29 cellular contexts compared by ENCODE assay signal in genomic region chr4:137852326-137852725, GRCh38.
DNase-seq lines count a peak whose midpoint lies in the region; ATAC-seq, FAIRE-seq and TF ChIP-seq lines count a peak whose summit lies in the region.
"Had no signal": no experiment of that assay in that cellular context is flagged by ENCODE, and none has a peak within 500 bp of the region (broad histone marks: within the 10 kb centered on the region; RNA-seq: fewer than 3 reads in every experiment).

No MANE protein-coding gene starts in this region.

- H3K9me2 ChIP-seq in MM.1S (replicated peaks; ENCODE audit: insufficient read depth, low read length) (no peaks in the 10 kb centered on the region), hepatocyte (replicated peaks; ENCODE audit: insufficient read depth) (no peaks in the 10 kb centered on the region)

- DNase-seq in GM20000 (ENCODE audit: low spot score) (peak; percentile 12), MM.1S (no peak), K562 (ENCODE audit: extremely low read depth in 1 of 4, low spot score in 3 of 4) (no peak), foreskin keratinocyte (no peak), NCI-H510A (lab: John Stamatoyannopoulos, UW) (no peak), hepatocyte (ENCODE audit: low spot score) (no peak)
- DNase-seq: 8988T; ACHN; BE2C; C1 segment of cervical spinal cord; CD4-positive, alpha-beta memory T cell; CD4-positive, CD25-positive, alpha-beta regulatory T cell; CD8-positive, alpha-beta memory T cell; COR-L47; DMS 273 treated with DMSO at 0.1 percent for 48 hours; DMS153; DMS53; DMS79; DND-41; EL; GDM1 had no signal

- no peaks in the 10 kb centered on the region for H3K9me1 ChIP-seq in K562 (ENCODE audit: control insufficient read depth, insufficient read depth, low read length)

- in situ Hi-C loops in K562 (cut with MboI), result no loop called here

- H2AFZ ChIP-seq in MM.1S (ENCODE audit: low read length), result peak overlapping the region; percentile 59
- no peak overlapping the region for H2AFZ ChIP-seq in K562 (ENCODE audit: low read depth, low read length)
- H2AFZ ChIP-seq in hepatocyte, result no peak overlapping the region

- H3K9me3 ChIP-seq in MM.1S (replicated peaks; ENCODE audit: insufficient read depth, low read length) (no peaks in the 10 kb centered on the region), K562 (replicated peaks; ENCODE audit: control insufficient read depth, insufficient read depth, low read depth, low read length) (no peaks in the 10 kb centered on the region), hepatocyte (ENCODE audit: low read depth) (peaks cover 5% of the 10 kb centered on the region)
- H3K9me3 ChIP-seq: BE2C had no signal

- CTCF ChIA-PET in K562 (lab: Yijun Ruan, JAX; ENCODE audit: low intra/inter-chr PET ratio), result no interaction called here

- no peak for TF ChIP-seq CTCF in GM20000 (IDR thresholded peaks at IDR 0.05; ENCODE audit: extremely low read depth, missing control alignments)
- TF ChIP-seq CTCF in MM.1S (IDR thresholded peaks at IDR 0.05; ENCODE audit: low read length), result no peak
- TF ChIP-seq CTCF in K562 (IDR thresholded peaks at IDR 0.05 in 2 of 3, conservative IDR thresholded peaks at IDR 0.05 in 1 of 3; ENCODE audit: insufficient read depth in 2 of 3, low read depth in 1 of 3, low read length in 3 of 3), result no peak
- no peak for TF ChIP-seq CTCF in foreskin keratinocyte (conservative IDR thresholded peaks at IDR 0.05)
- TF ChIP-seq CTCF in hepatocyte (IDR thresholded peaks at IDR 0.05; ENCODE audit: poor library complexity), result no peak

- H3K9ac ChIP-seq in MM.1S (ENCODE audit: low read length) (no peak overlapping the region), K562 (ENCODE audit: insufficient read depth in 1 of 2, low read depth in 2 of 2, low read length in 2 of 2) (peak overlapping the region in 1 of 2 experiments; percentile 17; a peak in 1 of 4 replicates)
- H3K9ac ChIP-seq: BLaER1 had no signal

- H3K4me2 ChIP-seq in MM.1S (ENCODE audit: low read depth, low read length) (peak overlapping the region; percentile 28; the same call in 1 of the 2 replicates), K562 (ENCODE audit: insufficient read depth, low read length) (0 out of 2 replicates have a peak overlapping the region, but pooled peaks have one; percentile 11), hepatocyte (no peak overlapping the region)
- H3K4me2 ChIP-seq: BLaER1 had no signal

- peak; percentile 61 for ATAC-seq in GM18868 (IDR thresholded peaks at IDR 0.05; ENCODE audit: unreplicated experiment)
- 0 out of 3 replicates have a peak, but pooled peaks have one; percentile 32 for ATAC-seq in K562
- ATAC-seq in foreskin keratinocyte, result no peak
- no peak for ATAC-seq in HG03469 (IDR thresholded peaks at IDR 0.05; ENCODE audit: unreplicated experiment)
- ATAC-seq: GM12878 had no signal

- no peak overlapping the region for H3K4me3 ChIP-seq in MM.1S (ENCODE audit: low read length)
- H3K4me3 ChIP-seq in K562, result peak overlapping the region; percentile 37; the same call in 1 of the 2 replicates
- H3K4me3 ChIP-seq in hepatocyte, result no peak overlapping the region
- H3K4me3 ChIP-seq: BLaER1, GM12878 had no signal

- BruUV-seq in K562 (replicated peaks; lab: Mats Ljungman, UMichigan), result no TSS peak

- H3K4me1 ChIP-seq in MM.1S (ENCODE audit: low read length) (0 out of 2 replicates have a peak, but pooled peaks cover 5% of the 10 kb centered on the region), K562 (replicated peaks in 1 of 2; ENCODE audit: control insufficient read depth in 2 of 2, insufficient read depth in 2 of 2, low read length in 2 of 2) (peaks cover 0 to 5% of the 10 kb centered on the region in 2 experiments; a peak in 2 of 5 replicates), foreskin keratinocyte (peaks cover 3% of the 10 kb centered on the region), hepatocyte (ENCODE audit: insufficient read depth) (peaks cover 3% of the 10 kb centered on the region)
- H3K4me1 ChIP-seq: BE2C, BLaER1 had no signal

- no peak for FAIRE-seq in K562 (lab: Jason Lieb, UNC)
- FAIRE-seq: A204.1, GM12878, GM12892, GM18507, GM19239 had no signal

- no peak for TF ChIP-seq RAD21 in K562 (CRISPR knock-in tag; conservative IDR thresholded peaks at IDR 0.05 in 1 of 2, IDR thresholded peaks at IDR 0.05 in 1 of 2)

- H3K27ac ChIP-seq in MM.1S (ENCODE audit: low read length), result peak overlapping the region; percentile 26; the same call in 1 of the 2 replicates
- H3K27ac ChIP-seq in K562 (ENCODE audit: extremely low read depth, low read depth, low read length), result no peak overlapping the region
- no peak overlapping the region for H3K27ac ChIP-seq in foreskin keratinocyte
- no peak overlapping the region for H3K27ac ChIP-seq in hepatocyte
- H3K27ac ChIP-seq: BLaER1 had no signal

- H3K27me3 ChIP-seq in MM.1S (replicated peaks; ENCODE audit: insufficient read depth, low read length) (no peaks in the 10 kb centered on the region), K562 (ENCODE audit: control insufficient read depth in 2 of 2, insufficient read depth in 2 of 2, low read length in 2 of 2) (no peaks in the 10 kb centered on the region), foreskin keratinocyte (no peaks in the 10 kb centered on the region), hepatocyte (no peaks in the 10 kb centered on the region)
- H3K27me3 ChIP-seq: BE2C, BLaER1 had no signal

- intact Hi-C loops in K562 (cut with micrococcal nuclease), result no loop called here

- H4K20me1 ChIP-seq in MM.1S (ENCODE audit: insufficient read depth, low read length) (no peaks in the 10 kb centered on the region), K562 (replicated peaks; ENCODE audit: control insufficient read depth, insufficient read depth, low read length) (no peaks in the 10 kb centered on the region), hepatocyte (ENCODE audit: insufficient read depth, poor library complexity, severe bottlenecking) (no peaks in the 10 kb centered on the region)
- H4K20me1 ChIP-seq: BLaER1 had no signal

- 13% methylated on average over 2 of the region's 2 CpGs for WGBS in K562 (ENCODE audit: insufficient coverage, low coverage, missing lambda C conversion rate)
- 97% methylated on average over 2 of the region's 2 CpGs for WGBS in hepatocyte (ENCODE audit: low lambda C conversion rate, missing lambda C conversion rate)

- TF ChIP-seq EP300 in K562 (IDR thresholded peaks at IDR 0.05; ENCODE audit: low read length), result no peak

- H3F3A ChIP-seq in MM.1S (ENCODE audit: insufficient read depth, low read length), result no peaks in the 10 kb centered on the region

- H3K36me3 ChIP-seq in MM.1S (replicated peaks; ENCODE audit: insufficient read depth, low read length), result no peaks in the 10 kb centered on the region
- H3K36me3 ChIP-seq in K562 (ENCODE audit: control insufficient read depth, insufficient read depth, low read length), result no peaks in the 10 kb centered on the region
- H3K36me3 ChIP-seq in hepatocyte (replicated peaks; ENCODE audit: insufficient read depth, low read depth), result no peaks in the 10 kb centered on the region
- H3K36me3 ChIP-seq: BE2C, BLaER1 had no signal

- no peaks in the 10 kb centered on the region for H3K79me2 ChIP-seq in MM.1S (ENCODE audit: low read length)
- H3K79me2 ChIP-seq in K562 (ENCODE audit: control insufficient read depth, insufficient read depth, low read length), result no peaks in the 10 kb centered on the region
- no peaks in the 10 kb centered on the region for H3K79me2 ChIP-seq in hepatocyte

- POLR2A ChIA-PET in K562 (lab: Yijun Ruan, JAX), result no interaction called here

- no peak for TF ChIP-seq POLR2A in K562 (conservative IDR thresholded peaks at IDR 0.05)

TF ChIP-seq in K562, 482 proteins besides CTCF, POLR2A, EP300 and RAD21:
- TF ChIP-seq JUND (IDR thresholded peaks at IDR 0.05; ENCODE audit: borderline replicate concordance, low read depth, low read length) (no peak), JUND (tag; IDR thresholded peaks at IDR 0.05; ENCODE audit: borderline replicate concordance, low read depth, low read length) (no peak), E2F5 (CRISPR knock-in tag; IDR thresholded peaks at IDR 0.05) (no peak), PTRF (tag; IDR thresholded peaks at IDR 0.05) (no peak), ILK (tag; IDR thresholded peaks at IDR 0.05; ENCODE audit: borderline replicate concordance, low read depth) (no peak), HMG20A (CRISPR knock-in tag; conservative IDR thresholded peaks at IDR 0.05) (no peak)

Comparison
In these comparisons a context has a peak if more than half of its experiments do, and no peak if none do; other contexts are left out.
1. ATAC-seq: peak in GM18868 (single experiment) and K562 (single experiment); none in foreskin keratinocyte (single experiment) and HG03469 (single experiment).